Comparison of ENCODE assay signal across 10 cellular contexts in the genomic region with DNA sequence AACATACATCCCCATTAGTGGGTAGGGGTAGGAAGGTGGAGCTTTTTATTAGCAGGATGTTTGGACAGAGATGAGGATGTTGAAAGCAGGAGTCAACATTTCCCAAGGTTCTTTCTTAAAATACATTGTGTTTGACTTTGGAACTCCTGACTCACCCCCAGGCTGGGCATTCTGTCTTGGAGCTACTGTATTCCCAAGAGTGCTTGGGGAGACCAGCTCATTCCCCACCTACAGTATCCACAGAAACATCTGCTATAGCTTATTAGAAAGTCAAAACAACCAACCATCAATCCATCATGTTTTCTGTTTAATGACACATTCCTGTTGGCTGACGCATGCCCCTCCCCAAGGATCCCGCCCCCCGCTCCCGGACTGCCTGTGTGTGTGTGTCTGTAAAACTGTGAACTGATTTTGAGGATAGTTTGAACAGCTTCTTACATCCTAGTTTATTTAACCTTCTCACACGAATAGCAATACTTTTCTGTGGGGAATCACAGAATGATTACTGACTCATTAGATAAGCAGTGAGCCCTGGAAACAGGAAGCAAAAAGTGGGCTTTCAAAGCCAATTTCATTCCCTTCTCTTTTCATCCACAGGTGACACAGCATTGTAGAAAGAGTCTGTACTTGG.
DNase-seq lines count a peak whose midpoint lies in the region; ATAC-seq and TF ChIP-seq lines count a peak whose summit lies in the region.
"Had no signal": no experiment of that assay in that cellular context is flagged by ENCODE, and none has a peak within 500 bp of the region (broad histone marks: within the 10 kb centered on the region; RNA-seq: fewer than 3 reads in every experiment).

No MANE protein-coding gene starts in this region.

- no peak overlapping the region for H3K27ac Mint-ChIP-seq in endothelial cell (ENCODE audit: unreplicated experiment)

- intact Hi-C loops in A673 (cut with micrococcal nuclease; ENCODE audit: unreplicated experiment) (no loop called here), mammary epithelial cell (cut with micrococcal nuclease) (loop anchor here (1.0 to 5.0 kb wide), 2 partner anchors 18 to 38 kb away; no protein-coding TSS in a partner anchor)

- H3K36me3 Mint-ChIP-seq in endothelial cell (ENCODE audit: low read depth, unreplicated experiment): no peaks in the 10 kb centered on the region

- in situ Hi-C loops in mammary epithelial cell (cut with MboI; ENCODE audit: low sequenced_read_pairs in 2 of 2): no loop called here

- DNase-seq in A673 (ENCODE audit: low spot score): peak; percentile 83
- DNase-seq in MG63: peak; percentile 93
- DNase-seq in mammary epithelial cell: peak; percentile 82
- no peak for DNase-seq in lung (ENCODE audit: low spot score)
- DNase-seq in endothelial cell (ENCODE audit: low spot score): no peak
- no peak for DNase-seq in activated T-cell treated with anti-CD3 and anti-CD28 coated beads, Interleukin-2, amount 50 U/mL, for 48 hours
- no peak for DNase-seq in activated T-cell treated with anti-CD3 and anti-CD28 coated beads for 4 hours
- DNase-seq: C1 segment of cervical spinal cord, NCI-H524 had no signal

- TF ChIP-seq CTCF in A673 (conservative IDR thresholded peaks at IDR 0.05; ENCODE audit: low read depth, low read length) (no peak), mammary epithelial cell (conservative IDR thresholded peaks at IDR 0.05 in 1 of 2, IDR thresholded peaks at IDR 0.05 in 1 of 2; ENCODE audit: extremely low read depth in 1 of 2, insufficient read depth in 1 of 2, low read depth in 1 of 2, low read length in 2 of 2) (no peak), lung (IDR thresholded peaks at IDR 0.05; ENCODE audit: control extremely low read depth, extremely low read depth) (no peak), endothelial cell (IDR thresholded peaks at IDR 0.05; ENCODE audit: unreplicated experiment) (no peak)

- CTCF ChIA-PET in A673 (lab: Charles Lee) (interaction anchor here (0.6 to 0.7 kb wide), 2 partner anchors 27 to 32 kb away, joined by 3 read pairs; no protein-coding TSS in a partner anchor), mammary epithelial cell (lab: Charles Lee; ENCODE audit: low non-redundant PET) (interaction anchor here (0.5 kb wide), 1 partner anchor 13 kb away, joined by 4 read pairs; no protein-coding TSS in a partner anchor)

- no peaks in the 10 kb centered on the region for H4K20me1 ChIP-seq in mammary epithelial cell (ENCODE audit: insufficient read depth, low read length)

- peaks cover 10% of the 10 kb centered on the region for H3K4me1 ChIP-seq in A673 (ENCODE audit: insufficient read depth, low read length, poor library complexity, severe bottlenecking)
- peaks cover 25% of the 10 kb centered on the region for H3K4me1 ChIP-seq in mammary epithelial cell (ENCODE audit: insufficient read depth, low read length)
- H3K4me1 ChIP-seq in lung (ENCODE audit: control insufficient read depth in 2 of 2, insufficient read depth in 2 of 2, low read length in 2 of 2): peaks cover 0 to 2% of the 10 kb centered on the region in 2 donors

- H2AFZ ChIP-seq in mammary epithelial cell (ENCODE audit: low read depth, low read length): peak overlapping the region; percentile 22

- H3K27me3 Mint-ChIP-seq in endothelial cell (ENCODE audit: unreplicated experiment): no peaks in the 10 kb centered on the region

- WGBS in mammary epithelial cell (ENCODE audit: low coverage, missing lambda C conversion rate): 29% methylated on average over 5 of the region's 5 CpGs
- 50 to 67% methylated on average over 5 of the region's 5 CpGs for WGBS in lung, 2 donors

- no peak overlapping the region for H3K27ac ChIP-seq in A673 (ENCODE audit: low read depth, low read length, poor library complexity, severe bottlenecking)
- H3K27ac ChIP-seq in mammary epithelial cell (ENCODE audit: insufficient read depth, low read depth, low read length): peak overlapping the region; percentile 12
- peak overlapping the region; percentile 46 to 72 for H3K27ac ChIP-seq in lung (ENCODE audit: low read depth in 1 of 2, low read length in 1 of 2)

- H3K79me2 ChIP-seq in mammary epithelial cell (ENCODE audit: insufficient read depth, low read length): no peaks in the 10 kb centered on the region

- H3K9me3 ChIP-seq in A673 (ENCODE audit: low read depth, low read length, poor library complexity, severe bottlenecking) (no peaks in the 10 kb centered on the region), MG63 (peaks cover 2% of the 10 kb centered on the region; the same call in 1 of the 2 replicates), mammary epithelial cell (replicated peaks; ENCODE audit: insufficient read depth, low read length) (no peaks in the 10 kb centered on the region), lung (ENCODE audit: control insufficient read depth in 2 of 2, insufficient read depth in 1 of 2, low read length in 1 of 2) (no peaks in the 10 kb centered on the region)

- H3K4me3 ChIP-seq in A673 (ENCODE audit: low read depth, low read length, poor library complexity, severe bottlenecking): no peak overlapping the region
- H3K4me3 ChIP-seq in MG63: no peak overlapping the region
- no peak overlapping the region for H3K4me3 ChIP-seq in mammary epithelial cell (replicated peaks in 1 of 3; ENCODE audit: insufficient read depth in 1 of 3, low read depth in 2 of 3, low read length in 3 of 3)
- no peak overlapping the region for H3K4me3 ChIP-seq in lung

- H3K27me3 ChIP-seq in A673 (replicated peaks; ENCODE audit: insufficient read depth, low read depth, low read length, poor library complexity) (no peaks in the 10 kb centered on the region), MG63 (no peaks in the 10 kb centered on the region), mammary epithelial cell (ENCODE audit: insufficient read depth, low read length) (no peaks in the 10 kb centered on the region), lung (ENCODE audit: control insufficient read depth, insufficient read depth) (no peaks in the 10 kb centered on the region)

- ATAC-seq in lung (ENCODE audit: insufficient read depth, low FRiP score) (peak; percentile 10), GM19467 (IDR thresholded peaks at IDR 0.05; ENCODE audit: unreplicated experiment) (no peak)

- H3K36me3 ChIP-seq in A673 (ENCODE audit: insufficient read depth, low read length, poor library complexity, severe bottlenecking): no peaks in the 10 kb centered on the region
- no peaks in the 10 kb centered on the region for H3K36me3 ChIP-seq in MG63
- H3K36me3 ChIP-seq in mammary epithelial cell (ENCODE audit: insufficient read depth, low read length): no peaks in the 10 kb centered on the region
- peaks cover 0 to 2% of the 10 kb centered on the region in 2 donors for H3K36me3 ChIP-seq in lung (ENCODE audit: control insufficient read depth in 2 of 2, insufficient read depth in 2 of 2, low read length in 2 of 2)

- H3K9ac ChIP-seq in mammary epithelial cell (ENCODE audit: insufficient read depth, low read length): no peak overlapping the region

- H3K4me1 Mint-ChIP-seq in endothelial cell (ENCODE audit: unreplicated experiment): peaks cover 5% of the 10 kb centered on the region

- H3K4me3 Mint-ChIP-seq in endothelial cell (ENCODE audit: unreplicated experiment): no peak overlapping the region

- peak overlapping the region; percentile 13 for H3K4me2 ChIP-seq in mammary epithelial cell (ENCODE audit: insufficient read depth, low read depth, low read length)

- BruUV-seq in A673 (replicated peaks; lab: Mats Ljungman, UMichigan): no TSS peak
- no TSS peak for BruUV-seq in mammary epithelial cell (replicated peaks; lab: Mats Ljungman, UMichigan)

- H3K9me3 Mint-ChIP-seq in endothelial cell (ENCODE audit: unreplicated experiment): no peaks in the 10 kb centered on the region

- dilution Hi-C loops in mammary epithelial cell (cut with HindIII; ENCODE audit: low sequenced_read_pairs): no loop called here

- POLR2A ChIA-PET in A673 (lab: Charles Lee; ENCODE audit: low non-redundant PET): no interaction called here

Comparison
In these comparisons a context has a peak if more than half of its experiments do, and no peak if none do; other contexts are left out.
1. DNase-seq: peak in A673 (single experiment), MG63 (single experiment) and mammary epithelial cell (single experiment); none in lung (single experiment), endothelial cell (single experiment), activated T-cell treated with anti-CD3 and anti-CD28 coated beads, Interleukin-2, amount 50 U/mL, for 48 hours (0 of 2) and activated T-cell treated with anti-CD3 and anti-CD28 coated beads for 4 hours (single experiment).